Comparison of ENCODE assay signal across 1 cellular context in the genomic region with DNA sequence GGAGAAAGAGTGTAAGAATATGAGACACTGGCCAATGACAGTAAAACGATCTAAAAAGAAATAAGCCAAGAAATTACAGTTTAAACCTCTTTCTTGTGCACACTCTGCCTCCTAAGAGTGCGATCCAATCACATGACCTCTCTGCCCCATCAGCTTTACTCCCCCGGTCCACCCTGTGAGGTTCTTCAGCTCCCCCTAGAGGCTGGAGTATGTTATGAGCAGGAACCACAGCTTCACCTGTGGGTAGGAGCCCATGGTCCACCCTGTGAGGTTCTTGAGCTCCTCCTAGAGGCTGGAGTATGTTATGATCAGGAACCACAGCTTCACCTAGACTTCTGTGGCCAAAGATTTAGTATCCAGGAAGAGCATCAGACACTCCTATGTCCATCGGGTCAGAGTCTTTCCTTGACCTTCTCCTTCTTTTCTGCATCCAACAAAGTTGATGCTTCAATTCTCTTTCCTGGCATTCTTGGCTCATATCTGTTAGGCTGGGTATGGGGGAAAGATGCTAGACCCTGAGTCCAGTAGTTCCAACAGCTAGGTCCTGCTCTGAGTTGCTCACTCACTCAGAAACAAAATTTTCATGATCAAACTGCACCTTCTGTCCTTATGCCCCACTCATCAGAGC.
TF ChIP-seq lines count a peak whose summit lies in the region.

No MANE protein-coding gene starts in this region.

TF ChIP-seq in K562, 482 proteins besides CTCF, POLR2A, EP300 and RAD21 (continued from another document and continues in another):
- TF ChIP-seq, protein P1, sequence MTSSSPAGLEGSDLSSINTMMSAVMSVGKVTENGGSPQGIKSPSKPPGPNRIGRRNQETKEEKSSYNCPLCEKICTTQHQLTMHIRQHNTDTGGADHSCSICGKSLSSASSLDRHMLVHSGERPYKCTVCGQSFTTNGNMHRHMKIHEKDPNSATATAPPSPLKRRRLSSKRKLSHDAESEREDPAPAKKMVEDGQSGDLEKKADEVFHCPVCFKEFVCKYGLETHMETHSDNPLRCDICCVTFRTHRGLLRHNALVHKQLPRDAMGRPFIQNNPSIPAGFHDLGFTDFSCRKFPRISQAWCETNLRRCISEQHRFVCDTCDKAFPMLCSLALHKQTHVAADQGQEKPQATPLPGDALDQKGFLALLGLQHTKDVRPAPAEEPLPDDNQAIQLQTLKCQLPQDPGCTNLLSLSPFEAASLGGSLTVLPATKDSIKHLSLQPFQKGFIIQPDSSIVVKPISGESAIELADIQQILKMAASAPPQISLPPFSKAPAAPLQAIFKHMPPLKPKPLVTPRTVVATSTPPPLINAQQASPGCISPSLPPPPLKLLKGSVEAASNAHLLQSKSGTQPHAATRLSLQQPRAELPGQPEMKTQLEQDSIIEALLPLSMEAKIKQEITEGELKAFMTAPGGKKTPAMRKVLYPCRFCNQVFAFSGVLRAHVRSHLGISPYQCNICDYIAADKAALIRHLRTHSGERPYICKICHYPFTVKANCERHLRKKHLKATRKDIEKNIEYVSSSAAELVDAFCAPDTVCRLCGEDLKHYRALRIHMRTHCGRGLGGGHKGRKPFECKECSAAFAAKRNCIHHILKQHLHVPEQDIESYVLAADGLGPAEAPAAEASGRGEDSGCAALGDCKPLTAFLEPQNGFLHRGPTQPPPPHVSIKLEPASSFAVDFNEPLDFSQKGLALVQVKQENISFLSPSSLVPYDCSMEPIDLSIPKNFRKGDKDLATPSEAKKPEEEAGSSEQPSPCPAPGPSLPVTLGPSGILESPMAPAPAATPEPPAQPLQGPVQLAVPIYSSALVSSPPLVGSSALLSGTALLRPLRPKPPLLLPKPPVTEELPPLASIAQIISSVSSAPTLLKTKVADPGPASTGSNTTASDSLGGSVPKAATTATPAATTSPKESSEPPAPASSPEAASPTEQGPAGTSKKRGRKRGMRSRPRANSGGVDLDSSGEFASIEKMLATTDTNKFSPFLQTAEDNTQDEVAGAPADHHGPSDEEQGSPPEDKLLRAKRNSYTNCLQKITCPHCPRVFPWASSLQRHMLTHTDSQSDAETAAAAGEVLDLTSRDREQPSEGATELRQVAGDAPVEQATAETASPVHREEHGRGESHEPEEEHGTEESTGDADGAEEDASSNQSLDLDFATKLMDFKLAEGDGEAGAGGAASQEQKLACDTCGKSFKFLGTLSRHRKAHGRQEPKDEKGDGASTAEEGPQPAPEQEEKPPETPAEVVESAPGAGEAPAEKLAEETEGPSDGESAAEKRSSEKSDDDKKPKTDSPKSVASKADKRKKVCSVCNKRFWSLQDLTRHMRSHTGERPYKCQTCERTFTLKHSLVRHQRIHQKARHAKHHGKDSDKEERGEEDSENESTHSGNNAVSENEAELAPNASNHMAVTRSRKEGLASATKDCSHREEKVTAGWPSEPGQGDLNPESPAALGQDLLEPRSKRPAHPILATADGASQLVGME (CRISPR knock-in tag; IDR thresholded peaks at IDR 0.05): no peak
- TF ChIP-seq YY1 (IDR thresholded peaks at IDR 0.05; ENCODE audit: borderline replicate concordance in 1 of 3, control insufficient read depth in 1 of 3, extremely low read depth in 1 of 3, insufficient read depth in 3 of 3, insufficient read length in 1 of 3, insufficient replicate concordance in 2 of 3, low read depth in 1 of 3, low read length in 2 of 3) (no peak), ZNF444 (CRISPR knock-in tag; IDR thresholded peaks at IDR 0.05) (no peak), DACH1 (IDR thresholded peaks at IDR 0.05; ENCODE audit: partially characterized antibody) (peak; percentile 27), MXI1 (IDR thresholded peaks at IDR 0.05; ENCODE audit: low read depth, low read length) (no peak), HDAC1 (IDR thresholded peaks at IDR 0.05) (no peak), NEUROD1 (IDR thresholded peaks at IDR 0.05; ENCODE audit: borderline replicate concordance, low read depth, low read length, partially characterized antibody) (peak; percentile 15), STAG1 (CRISPR knock-in tag; IDR thresholded peaks at IDR 0.05; ENCODE audit: borderline replicate concordance) (peak; percentile 72; the same call in 1 of the 2 replicates), RBM22 (IDR thresholded peaks at IDR 0.05; ENCODE audit: low read depth, low read length, poor library complexity, severe bottlenecking) (no peak), ZFP30 (CRISPR knock-in tag; IDR thresholded peaks at IDR 0.05; ENCODE audit: borderline replicate concordance) (no peak), CXXC5 (CRISPR knock-in tag; IDR thresholded peaks at IDR 0.05) (0 out of 2 replicates have a peak, but pooled peaks have one; percentile 20), ZNF644 (tag; IDR thresholded peaks at IDR 0.05; ENCODE audit: low read depth) (no peak), CTBP1 (IDR thresholded peaks at IDR 0.05; ENCODE audit: borderline replicate concordance) (peak; percentile 59; the same call in 1 of the 2 replicates), RCOR1 (IDR thresholded peaks at IDR 0.05; ENCODE audit: borderline replicate concordance in 1 of 2, low read depth in 2 of 2, low read length in 2 of 2) (peak in 1 of 2 experiments; percentile 69; a peak in 1 of 4 replicates), SIN3B (IDR thresholded peaks at IDR 0.05; ENCODE audit: low read depth) (no peak), HCFC1 (IDR thresholded peaks at IDR 0.05; ENCODE audit: low read depth, low read length) (no peak), FOXJ2 (tag; IDR thresholded peaks at IDR 0.05) (no peak), FOXP1 (CRISPR knock-in tag; IDR thresholded peaks at IDR 0.05) (no peak), BHLHE40 (IDR thresholded peaks at IDR 0.05; ENCODE audit: low read length) (peak; percentile 33; the same call in 1 of the 2 replicates)
- TF ChIP-seq, protein P2, sequence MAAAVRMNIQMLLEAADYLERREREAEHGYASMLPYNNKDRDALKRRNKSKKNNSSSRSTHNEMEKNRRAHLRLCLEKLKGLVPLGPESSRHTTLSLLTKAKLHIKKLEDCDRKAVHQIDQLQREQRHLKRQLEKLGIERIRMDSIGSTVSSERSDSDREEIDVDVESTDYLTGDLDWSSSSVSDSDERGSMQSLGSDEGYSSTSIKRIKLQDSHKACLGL (CRISPR knock-in tag; IDR thresholded peaks at IDR 0.05; ENCODE audit: borderline replicate concordance, poor library complexity, severe bottlenecking): no peak
- TF ChIP-seq, protein P3, sequence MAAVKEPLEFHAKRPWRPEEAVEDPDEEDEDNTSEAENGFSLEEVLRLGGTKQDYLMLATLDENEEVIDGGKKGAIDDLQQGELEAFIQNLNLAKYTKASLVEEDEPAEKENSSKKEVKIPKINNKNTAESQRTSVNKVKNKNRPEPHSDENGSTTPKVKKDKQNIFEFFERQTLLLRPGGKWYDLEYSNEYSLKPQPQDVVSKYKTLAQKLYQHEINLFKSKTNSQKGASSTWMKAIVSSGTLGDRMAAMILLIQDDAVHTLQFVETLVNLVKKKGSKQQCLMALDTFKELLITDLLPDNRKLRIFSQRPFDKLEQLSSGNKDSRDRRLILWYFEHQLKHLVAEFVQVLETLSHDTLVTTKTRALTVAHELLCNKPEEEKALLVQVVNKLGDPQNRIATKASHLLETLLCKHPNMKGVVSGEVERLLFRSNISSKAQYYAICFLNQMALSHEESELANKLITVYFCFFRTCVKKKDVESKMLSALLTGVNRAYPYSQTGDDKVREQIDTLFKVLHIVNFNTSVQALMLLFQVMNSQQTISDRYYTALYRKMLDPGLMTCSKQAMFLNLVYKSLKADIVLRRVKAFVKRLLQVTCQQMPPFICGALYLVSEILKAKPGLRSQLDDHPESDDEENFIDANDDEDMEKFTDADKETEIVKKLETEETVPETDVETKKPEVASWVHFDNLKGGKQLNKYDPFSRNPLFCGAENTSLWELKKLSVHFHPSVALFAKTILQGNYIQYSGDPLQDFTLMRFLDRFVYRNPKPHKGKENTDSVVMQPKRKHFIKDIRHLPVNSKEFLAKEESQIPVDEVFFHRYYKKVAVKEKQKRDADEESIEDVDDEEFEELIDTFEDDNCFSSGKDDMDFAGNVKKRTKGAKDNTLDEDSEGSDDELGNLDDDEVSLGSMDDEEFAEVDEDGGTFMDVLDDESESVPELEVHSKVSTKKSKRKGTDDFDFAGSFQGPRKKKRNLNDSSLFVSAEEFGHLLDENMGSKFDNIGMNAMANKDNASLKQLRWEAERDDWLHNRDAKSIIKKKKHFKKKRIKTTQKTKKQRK (IDR thresholded peaks at IDR 0.05; ENCODE audit: borderline replicate concordance, low read depth, low read length): no peak
- TF ChIP-seq, protein P4, sequence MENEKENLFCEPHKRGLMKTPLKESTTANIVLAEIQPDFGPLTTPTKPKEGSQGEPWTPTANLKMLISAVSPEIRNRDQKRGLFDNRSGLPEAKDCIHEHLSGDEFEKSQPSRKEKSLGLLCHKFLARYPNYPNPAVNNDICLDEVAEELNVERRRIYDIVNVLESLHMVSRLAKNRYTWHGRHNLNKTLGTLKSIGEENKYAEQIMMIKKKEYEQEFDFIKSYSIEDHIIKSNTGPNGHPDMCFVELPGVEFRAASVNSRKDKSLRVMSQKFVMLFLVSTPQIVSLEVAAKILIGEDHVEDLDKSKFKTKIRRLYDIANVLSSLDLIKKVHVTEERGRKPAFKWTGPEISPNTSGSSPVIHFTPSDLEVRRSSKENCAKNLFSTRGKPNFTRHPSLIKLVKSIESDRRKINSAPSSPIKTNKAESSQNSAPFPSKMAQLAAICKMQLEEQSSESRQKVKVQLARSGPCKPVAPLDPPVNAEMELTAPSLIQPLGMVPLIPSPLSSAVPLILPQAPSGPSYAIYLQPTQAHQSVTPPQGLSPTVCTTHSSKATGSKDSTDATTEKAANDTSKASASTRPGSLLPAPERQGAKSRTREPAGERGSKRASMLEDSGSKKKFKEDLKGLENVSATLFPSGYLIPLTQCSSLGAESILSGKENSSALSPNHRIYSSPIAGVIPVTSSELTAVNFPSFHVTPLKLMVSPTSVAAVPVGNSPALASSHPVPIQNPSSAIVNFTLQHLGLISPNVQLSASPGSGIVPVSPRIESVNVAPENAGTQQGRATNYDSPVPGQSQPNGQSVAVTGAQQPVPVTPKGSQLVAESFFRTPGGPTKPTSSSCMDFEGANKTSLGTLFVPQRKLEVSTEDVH (IDR thresholded peaks at IDR 0.05; ENCODE audit: low read depth, partially characterized antibody): no peak
- TF ChIP-seq, protein P5, sequence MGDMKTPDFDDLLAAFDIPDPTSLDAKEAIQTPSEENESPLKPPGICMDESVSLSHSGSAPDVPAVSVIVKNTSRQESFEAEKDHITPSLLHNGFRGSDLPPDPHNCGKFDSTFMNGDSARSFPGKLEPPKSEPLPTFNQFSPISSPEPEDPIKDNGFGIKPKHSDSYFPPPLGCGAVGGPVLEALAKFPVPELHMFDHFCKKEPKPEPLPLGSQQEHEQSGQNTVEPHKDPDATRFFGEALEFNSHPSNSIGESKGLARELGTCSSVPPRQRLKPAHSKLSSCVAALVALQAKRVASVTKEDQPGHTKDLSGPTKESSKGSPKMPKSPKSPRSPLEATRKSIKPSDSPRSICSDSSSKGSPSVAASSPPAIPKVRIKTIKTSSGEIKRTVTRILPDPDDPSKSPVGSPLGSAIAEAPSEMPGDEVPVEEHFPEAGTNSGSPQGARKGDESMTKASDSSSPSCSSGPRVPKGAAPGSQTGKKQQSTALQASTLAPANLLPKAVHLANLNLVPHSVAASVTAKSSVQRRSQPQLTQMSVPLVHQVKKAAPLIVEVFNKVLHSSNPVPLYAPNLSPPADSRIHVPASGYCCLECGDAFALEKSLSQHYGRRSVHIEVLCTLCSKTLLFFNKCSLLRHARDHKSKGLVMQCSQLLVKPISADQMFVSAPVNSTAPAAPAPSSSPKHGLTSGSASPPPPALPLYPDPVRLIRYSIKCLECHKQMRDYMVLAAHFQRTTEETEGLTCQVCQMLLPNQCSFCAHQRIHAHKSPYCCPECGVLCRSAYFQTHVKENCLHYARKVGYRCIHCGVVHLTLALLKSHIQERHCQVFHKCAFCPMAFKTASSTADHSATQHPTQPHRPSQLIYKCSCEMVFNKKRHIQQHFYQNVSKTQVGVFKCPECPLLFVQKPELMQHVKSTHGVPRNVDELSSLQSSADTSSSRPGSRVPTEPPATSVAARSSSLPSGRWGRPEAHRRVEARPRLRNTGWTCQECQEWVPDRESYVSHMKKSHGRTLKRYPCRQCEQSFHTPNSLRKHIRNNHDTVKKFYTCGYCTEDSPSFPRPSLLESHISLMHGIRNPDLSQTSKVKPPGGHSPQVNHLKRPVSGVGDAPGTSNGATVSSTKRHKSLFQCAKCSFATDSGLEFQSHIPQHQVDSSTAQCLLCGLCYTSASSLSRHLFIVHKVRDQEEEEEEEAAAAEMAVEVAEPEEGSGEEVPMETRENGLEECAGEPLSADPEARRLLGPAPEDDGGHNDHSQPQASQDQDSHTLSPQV (IDR thresholded peaks at IDR 0.05): 0 out of 2 replicates have a peak, but pooled peaks have one; percentile 17
- TF ChIP-seq, protein P6, sequence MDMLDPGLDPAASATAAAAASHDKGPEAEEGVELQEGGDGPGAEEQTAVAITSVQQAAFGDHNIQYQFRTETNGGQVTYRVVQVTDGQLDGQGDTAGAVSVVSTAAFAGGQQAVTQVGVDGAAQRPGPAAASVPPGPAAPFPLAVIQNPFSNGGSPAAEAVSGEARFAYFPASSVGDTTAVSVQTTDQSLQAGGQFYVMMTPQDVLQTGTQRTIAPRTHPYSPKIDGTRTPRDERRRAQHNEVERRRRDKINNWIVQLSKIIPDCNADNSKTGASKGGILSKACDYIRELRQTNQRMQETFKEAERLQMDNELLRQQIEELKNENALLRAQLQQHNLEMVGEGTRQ (CRISPR knock-in tag; IDR thresholded peaks at IDR 0.05): peak; percentile 75
- TF ChIP-seq, protein P7, sequence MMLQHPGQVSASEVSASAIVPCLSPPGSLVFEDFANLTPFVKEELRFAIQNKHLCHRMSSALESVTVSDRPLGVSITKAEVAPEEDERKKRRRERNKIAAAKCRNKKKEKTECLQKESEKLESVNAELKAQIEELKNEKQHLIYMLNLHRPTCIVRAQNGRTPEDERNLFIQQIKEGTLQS (IDR thresholded peaks at IDR 0.05): no peak
- TF ChIP-seq, protein P7 (CRISPR knock-in tag; conservative IDR thresholded peaks at IDR 0.05): no peak
- TF ChIP-seq, protein P8, sequence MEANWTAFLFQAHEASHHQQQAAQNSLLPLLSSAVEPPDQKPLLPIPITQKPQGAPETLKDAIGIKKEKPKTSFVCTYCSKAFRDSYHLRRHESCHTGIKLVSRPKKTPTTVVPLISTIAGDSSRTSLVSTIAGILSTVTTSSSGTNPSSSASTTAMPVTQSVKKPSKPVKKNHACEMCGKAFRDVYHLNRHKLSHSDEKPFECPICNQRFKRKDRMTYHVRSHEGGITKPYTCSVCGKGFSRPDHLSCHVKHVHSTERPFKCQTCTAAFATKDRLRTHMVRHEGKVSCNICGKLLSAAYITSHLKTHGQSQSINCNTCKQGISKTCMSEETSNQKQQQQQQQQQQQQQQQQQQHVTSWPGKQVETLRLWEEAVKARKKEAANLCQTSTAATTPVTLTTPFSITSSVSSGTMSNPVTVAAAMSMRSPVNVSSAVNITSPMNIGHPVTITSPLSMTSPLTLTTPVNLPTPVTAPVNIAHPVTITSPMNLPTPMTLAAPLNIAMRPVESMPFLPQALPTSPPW (CRISPR knock-in tag; IDR thresholded peaks at IDR 0.05): peak; percentile 46; the same call in 1 of the 2 replicates
- TF ChIP-seq, protein P9, sequence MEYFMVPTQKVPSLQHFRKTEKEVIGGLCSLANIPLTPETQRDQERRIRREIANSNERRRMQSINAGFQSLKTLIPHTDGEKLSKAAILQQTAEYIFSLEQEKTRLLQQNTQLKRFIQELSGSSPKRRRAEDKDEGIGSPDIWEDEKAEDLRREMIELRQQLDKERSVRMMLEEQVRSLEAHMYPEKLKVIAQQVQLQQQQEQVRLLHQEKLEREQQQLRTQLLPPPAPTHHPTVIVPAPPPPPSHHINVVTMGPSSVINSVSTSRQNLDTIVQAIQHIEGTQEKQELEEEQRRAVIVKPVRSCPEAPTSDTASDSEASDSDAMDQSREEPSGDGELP (CRISPR knock-in tag; IDR thresholded peaks at IDR 0.05; ENCODE audit: borderline replicate concordance): peak; percentile 50; the same call in 1 of the 2 replicates
- TF ChIP-seq, protein P10, sequence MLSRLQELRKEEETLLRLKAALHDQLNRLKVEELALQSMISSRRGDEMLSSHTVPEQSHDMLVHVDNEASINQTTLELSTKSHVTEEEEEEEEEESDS (CRISPR knock-in tag; IDR thresholded peaks at IDR 0.05): no peak
